25 cellular contexts compared by ENCODE assay signal in the genomic region with DNA sequence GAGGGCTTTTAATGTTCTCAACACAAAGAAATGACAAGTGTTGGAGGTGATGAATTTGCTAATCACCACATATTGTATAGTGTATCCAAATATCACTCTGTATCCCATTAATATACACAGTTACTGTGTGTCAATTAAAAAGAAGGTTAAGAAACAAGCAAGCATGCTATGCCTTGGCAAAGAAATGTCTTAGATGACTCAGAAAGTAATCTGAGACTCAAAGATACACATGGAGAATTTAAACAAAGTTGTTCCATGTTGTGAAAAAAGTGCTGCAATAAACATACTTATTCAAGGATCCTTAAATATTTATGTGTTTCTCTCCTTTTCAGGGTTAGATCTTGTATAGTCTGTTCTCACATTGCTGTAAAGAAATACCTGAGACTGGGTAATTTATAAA.
"Had no signal": no experiment of that assay in that cellular context is flagged by ENCODE, and none has a peak within 500 bp of the region (broad histone marks: within the 10 kb centered on the region; RNA-seq: fewer than 3 reads in every experiment).

No MANE protein-coding gene starts in this region.

- H3K9me3 ChIP-seq: adrenal gland, esophagus squamous epithelium, mucosa of descending colon, right lobe of liver, tibial nerve had no signal

- H3K4me1 Mint-ChIP-seq: activated CD8-positive, alpha-beta memory T cell treated with anti-CD3 and anti-CD28 coated beads, Interleukin-2, amount 10 ng/mL, durations not matched to agents 7 days and 5 days; central memory CD8-positive, alpha-beta T cell had no signal

- H3K27ac Mint-ChIP-seq: activated CD4-positive, alpha-beta T cell treated with anti-CD3 and anti-CD28 coated beads for 36 hours; activated CD8-positive, alpha-beta memory T cell treated with anti-CD3 and anti-CD28 coated beads, Interleukin-2, amount 10 ng/mL, durations not matched to agents 7 days and 5 days; activated CD8-positive, alpha-beta T cell treated with anti-CD3 and anti-CD28 coated beads, Interleukin-2, amount 10 ng/mL, durations not matched to agents 7 days and 5 days; activated naive CD8-positive, alpha-beta T cell; activated T-cell treated with anti-CD3 and anti-CD28 coated beads, Interleukin-2, amount 50 U/mL, for 72 hours; natural killer cell treated with Interleukin-12 subunit alpha and Interleukin-12 subunit beta and Interleukin-15 and Interleukin-18, amount 100 ng/mL, for 72 hours had no signal

- H3K36me3 Mint-ChIP-seq: activated CD8-positive, alpha-beta memory T cell treated with anti-CD3 and anti-CD28 coated beads, Interleukin-2, amount 10 ng/mL, durations not matched to agents 7 days and 5 days; activated naive CD8-positive, alpha-beta T cell; natural killer cell treated with Interleukin-12 subunit alpha and Interleukin-12 subunit beta and Interleukin-15 and Interleukin-18, amount 100 ng/mL, for 72 hours had no signal

- H3K27ac ChIP-seq: adrenal gland, epithelial cell of prostate, esophagus squamous epithelium, hepatocyte, right lobe of liver, tibial nerve had no signal

- DNase-seq: activated CD4-positive, alpha-beta T cell treated with anti-CD3 and anti-CD28 coated beads for 36 hours; activated CD4-positive, CD25-positive, alpha-beta regulatory T cell; activated CD8-positive, alpha-beta T cell treated with anti-CD3 and anti-CD28 coated beads, Interleukin-2, amount 10 ng/mL, durations not matched to agents 7 days and 5 days; activated naive CD4-positive, alpha-beta T cell treated with Interleukin-2 at 50 U/mL for 16 hours; activated T-cell treated with anti-CD3 and anti-CD28 coated beads, Interleukin-2, amount 50 U/mL, for 72 hours; adrenal gland; aorta; dermis blood vessel endothelial cell; effector CD4-positive, alpha-beta T cell; esophagus squamous epithelium; left cardiac atrium; left ventricle myocardium superior; mucosa of descending colon; posterior cingulate gyrus; right lobe of liver; stimulated activated CD4-positive, alpha-beta T cell treated with anti-CD3 and anti-CD28 coated beads, Interleukin-2, amount 100 ng/mL, for 48 hours; stimulated activated naive CD4-positive, alpha-beta T cell treated with Interleukin-2 at 50 U/mL for 16 hours; T-helper 1 cell had no signal

- ATAC-seq: activated CD4-positive, alpha-beta T cell treated with anti-CD3 and anti-CD28 coated beads for 36 hours; activated CD8-positive, alpha-beta memory T cell treated with anti-CD3 and anti-CD28 coated beads, Interleukin-2, amount 10 ng/mL, durations not matched to agents 7 days and 5 days; activated CD8-positive, alpha-beta T cell treated with anti-CD3 and anti-CD28 coated beads, Interleukin-2, amount 10 ng/mL, durations not matched to agents 7 days and 5 days; activated T-cell treated with anti-CD3 and anti-CD28 coated beads, Interleukin-2, amount 50 U/mL, for 72 hours; left cardiac atrium; left ventricle myocardium superior; mucosa of descending colon; natural killer cell treated with Interleukin-12 subunit alpha and Interleukin-12 subunit beta and Interleukin-15 and Interleukin-18, amount 100 ng/mL, for 72 hours; right lobe of liver had no signal

- H3K9me3 Mint-ChIP-seq: activated T-cell treated with anti-CD3 and anti-CD28 coated beads, Interleukin-2, amount 50 U/mL, for 72 hours; central memory CD8-positive, alpha-beta T cell; natural killer cell treated with Interleukin-12 subunit alpha and Interleukin-12 subunit beta and Interleukin-15 and Interleukin-18, amount 100 ng/mL, for 72 hours had no signal

- H3K4me3 Mint-ChIP-seq: activated CD4-positive, alpha-beta T cell treated with anti-CD3 and anti-CD28 coated beads for 36 hours; activated CD8-positive, alpha-beta memory T cell treated with anti-CD3 and anti-CD28 coated beads, Interleukin-2, amount 10 ng/mL, durations not matched to agents 7 days and 5 days; activated CD8-positive, alpha-beta T cell treated with anti-CD3 and anti-CD28 coated beads, Interleukin-2, amount 10 ng/mL, durations not matched to agents 7 days and 5 days; activated naive CD8-positive, alpha-beta T cell; activated T-cell treated with anti-CD3 and anti-CD28 coated beads, Interleukin-2, amount 50 U/mL, for 72 hours; central memory CD8-positive, alpha-beta T cell; natural killer cell treated with Interleukin-12 subunit alpha and Interleukin-12 subunit beta and Interleukin-15 and Interleukin-18, amount 100 ng/mL, for 72 hours had no signal

- H3K4me3 ChIP-seq: adrenal gland, esophagus squamous epithelium, hepatocyte, mucosa of descending colon, right lobe of liver, tibial nerve had no signal

- H3K27me3 ChIP-seq: adrenal gland, esophagus squamous epithelium, hepatocyte, right lobe of liver, tibial nerve had no signal

- H3K4me1 ChIP-seq: right lobe of liver, tibial nerve had no signal

- H3K36me3 ChIP-seq: adrenal gland, esophagus squamous epithelium, right lobe of liver, tibial nerve had no signal
